1 cellular context compared by ENCODE assay signal in genomic region chr4:39539026-39539690, GRCh38.
TF ChIP-seq lines count a peak whose summit lies in the region.

No MANE protein-coding gene starts in this region.

TF ChIP-seq in IMR-90, 13 proteins besides CTCF, POLR2A, EP300 and RAD21 (continued from another document):
- TF ChIP-seq ELK1 (IDR thresholded peaks at IDR 0.05; ENCODE audit: borderline replicate concordance, low read depth, low read length) (no peak), NFE2L2 (IDR thresholded peaks at IDR 0.05; ENCODE audit: low read depth, low read length) (no peak), SMC3 (IDR thresholded peaks at IDR 0.05; ENCODE audit: low read depth, low read length) (no peak), USF2 (IDR thresholded peaks at IDR 0.05; ENCODE audit: low read depth, low read length) (no peak), MXI1 (IDR thresholded peaks at IDR 0.05; ENCODE audit: borderline replicate concordance, low read depth, low read length) (no peak), BHLHE40 (IDR thresholded peaks at IDR 0.05; ENCODE audit: low read depth, low read length) (no peak), MAFK (IDR thresholded peaks at IDR 0.05; ENCODE audit: low read depth, low read length) (no peak)
TF ChIP-seq in IMR-90: peak in this region for 0.
